ENCODE assay signal across 1 cellular context in genomic region chr16:4614571-4615388, GRCh38.
A peak's percentile ranks its signal among the peaks of the same experiment; 100 is the strongest.
TF ChIP-seq lines count a peak whose summit lies in the region.

TSS of gene UBALD1 (minus strand) at chr16:4614888. CDS start at chr16:4614797, 91 bp downstream.

TF ChIP-seq in K562, 482 proteins besides CTCF, POLR2A, EP300 and RAD21 (continued from another document and continues in another):
- TF ChIP-seq ZNF124 (CRISPR knock-in tag; IDR thresholded peaks at IDR 0.05) (no peak), TGIF2 (CRISPR knock-in tag; IDR thresholded peaks at IDR 0.05) (no peak), YY1 (IDR thresholded peaks at IDR 0.05; ENCODE audit: borderline replicate concordance in 1 of 3, control insufficient read depth in 1 of 3, extremely low read depth in 1 of 3, insufficient read depth in 3 of 3, insufficient read length in 1 of 3, insufficient replicate concordance in 2 of 3, low read depth in 1 of 3, low read length in 2 of 3) (peak; percentile 61 to 92 (median 85)), GABPB1 (CRISPR knock-in tag; IDR thresholded peaks at IDR 0.05) (peak; percentile 74), PURB (CRISPR knock-in tag; IDR thresholded peaks at IDR 0.05; ENCODE audit: low read depth) (no peak), CBX8 (IDR thresholded peaks at IDR 0.05; ENCODE audit: borderline replicate concordance, extremely low read depth, low read depth, low read length, poor library complexity, severe bottlenecking) (no peak), PKNOX1 (IDR thresholded peaks at IDR 0.05) (no peak), SAFB2 (IDR thresholded peaks at IDR 0.05; ENCODE audit: borderline replicate concordance, low read depth, low read length, severe bottlenecking) (no peak), CHD7 (IDR thresholded peaks at IDR 0.05; ENCODE audit: low read depth, low read length) (no peak), ZBTB7A (IDR thresholded peaks at IDR 0.05; ENCODE audit: borderline replicate concordance, control insufficient read depth, low read depth, low read length) (peak; percentile 71), NR0B1 (IDR thresholded peaks at IDR 0.05; ENCODE audit: partially characterized antibody) (no peak), DNMT1 (IDR thresholded peaks at IDR 0.05) (no peak), NCOR1 (IDR thresholded peaks at IDR 0.05) (no peak), MAFF (IDR thresholded peaks at IDR 0.05; ENCODE audit: low read length) (no peak), ZNF274 (IDR thresholded peaks at IDR 0.05; ENCODE audit: borderline replicate concordance, low read depth, low read length) (no peak), RNF219 (CRISPR knock-in tag; IDR thresholded peaks at IDR 0.05) (no peak), RBM39 (optimal IDR thresholded peaks at IDR 0.05; ENCODE audit: low read depth, low read length) (no peak), GATAD2A (IDR thresholded peaks at IDR 0.05) (0 out of 2 replicates have a peak, but pooled peaks have one; percentile 50), MEIS2 (IDR thresholded peaks at IDR 0.05; ENCODE audit: partially characterized antibody) (no peak), ZBTB12 (CRISPR knock-in tag; IDR thresholded peaks at IDR 0.05) (no peak), PRMT5 (CRISPR knock-in tag; IDR thresholded peaks at IDR 0.05) (no peak), RBM17 (IDR thresholded peaks at IDR 0.05; ENCODE audit: borderline replicate concordance, low read depth, low read length) (no peak), ZNF511 (CRISPR knock-in tag; IDR thresholded peaks at IDR 0.05) (peak; percentile 89), HEY1 (CRISPR knock-in tag; IDR thresholded peaks at IDR 0.05; ENCODE audit: borderline replicate concordance) (no peak), SPI1 (IDR thresholded peaks at IDR 0.05; ENCODE audit: borderline replicate concordance, low read depth, low read length) (no peak), KHSRP (IDR thresholded peaks at IDR 0.05) (no peak), CSDE1 (IDR thresholded peaks at IDR 0.05) (no peak; a peak in 1 of 4 replicates), MCM7 (IDR thresholded peaks at IDR 0.05) (no peak), MED1 (CRISPR knock-in tag; IDR thresholded peaks at IDR 0.05; ENCODE audit: borderline replicate concordance) (no peak), ZFPM2 (CRISPR knock-in tag; IDR thresholded peaks at IDR 0.05) (no peak), CGGBP1 (CRISPR knock-in tag; IDR thresholded peaks at IDR 0.05) (no peak), THRA (IDR thresholded peaks at IDR 0.05) (no peak), SMARCA5 (IDR thresholded peaks at IDR 0.05) (no peak), ZNF551 (CRISPR knock-in tag; IDR thresholded peaks at IDR 0.05) (no peak), CHD1 (IDR thresholded peaks at IDR 0.05; ENCODE audit: low read length) (peak; percentile 90), TAL1 (IDR thresholded peaks at IDR 0.05) (no peak), KDM1A (IDR thresholded peaks at IDR 0.05) (no peak), DACH1 (IDR thresholded peaks at IDR 0.05; ENCODE audit: partially characterized antibody) (peak; percentile 95), BCOR (IDR thresholded peaks at IDR 0.05) (no peak), BRF2 (IDR thresholded peaks at IDR 0.05; ENCODE audit: borderline replicate concordance, insufficient read depth, insufficient read length) (no peak), ZNF280B (CRISPR knock-in tag; IDR thresholded peaks at IDR 0.05) (no peak)
